In genomic region chr5:76762484-76762883, GRCh38 we compare ENCODE assay signal across 15 cellular contexts. TPM values are rescaled to one million over a fixed set of nuclear protein-coding genes. Genes with fewer than 3 reads are reported as not detected.
DNase-seq lines count a peak whose midpoint lies in the region; ATAC-seq and TF ChIP-seq lines count a peak whose summit lies in the region.
"Had no signal": no experiment of that assay in that cellular context is flagged by ENCODE, and none has a peak within 500 bp of the region (broad histone marks: within the 10 kb centered on the region; RNA-seq: fewer than 3 reads in every experiment).

No MANE protein-coding gene starts in this region.

- H3K4me2 ChIP-seq in mammary epithelial cell (ENCODE audit: insufficient read depth, low read depth, low read length): no peak overlapping the region
- H3K4me2 ChIP-seq: BLaER1 treated with 17β-estradiol and CSF1 and Interleukin-3, amounts not matched to agents 10 nM and 100 nM; GM23338 had no signal

- POLR2A ChIA-PET in MCF 10A (lab: Yijun Ruan, JAX): no interaction called here

- H3K79me2 ChIP-seq in mammary epithelial cell (ENCODE audit: insufficient read depth, low read length): no peaks in the 10 kb centered on the region

- H3K4me1 ChIP-seq in mammary epithelial cell (ENCODE audit: insufficient read depth, low read length): peaks cover 23% of the 10 kb centered on the region
- H3K4me1 ChIP-seq: BLaER1 treated with 17β-estradiol and CSF1 and Interleukin-3, amounts not matched to agents 10 nM and 100 nM had no signal

- H3K27me3 Mint-ChIP-seq in MCF 10A (ENCODE audit: insufficient read depth, unreplicated experiment) (no peaks in the 10 kb centered on the region), type B pancreatic cell (peaks cover 6% of the 10 kb centered on the region)
- no peaks in the 10 kb centered on the region for H3K27me3 Mint-ChIP-seq in effector memory CD8-positive, alpha-beta T cell
- H3K27me3 Mint-ChIP-seq: CD4-positive, alpha-beta T cell had no signal

- no peaks in the 10 kb centered on the region for H3K27me3 ChIP-seq in mammary epithelial cell (ENCODE audit: insufficient read depth, low read length)
- H3K27me3 ChIP-seq: BLaER1 treated with 17β-estradiol and CSF1 and Interleukin-3, amounts not matched to agents 10 nM and 100 nM had no signal

- in situ Hi-C loops in mammary epithelial cell (cut with MboI; ENCODE audit: low sequenced_read_pairs in 2 of 2): loop anchor here in 1 of 2 donors (10.0 kb wide), 1 partner anchor 48 kb away; the partner anchor contains the start of gene F2R

- BruUV-seq in mammary epithelial cell (replicated peaks; lab: Mats Ljungman, UMichigan) (no TSS peak), MCF 10A (replicated peaks; lab: Mats Ljungman, UMichigan) (no TSS peak)

- 100% methylated on average over 2 of the region's 2 CpGs for WGBS in mammary epithelial cell (ENCODE audit: low coverage, missing lambda C conversion rate)

- TF ChIP-seq CTCF in mammary epithelial cell (conservative IDR thresholded peaks at IDR 0.05 in 1 of 2, IDR thresholded peaks at IDR 0.05 in 1 of 2; ENCODE audit: extremely low read depth in 1 of 2, insufficient read depth in 1 of 2, low read depth in 1 of 2, low read length in 2 of 2) (no peak), MCF 10A (IDR thresholded peaks at IDR 0.05; ENCODE audit: unreplicated experiment) (no peak), type B pancreatic cell (conservative IDR thresholded peaks at IDR 0.05) (no peak)

- intact Hi-C loops in mammary epithelial cell (cut with micrococcal nuclease): loop anchor here (1.0 kb wide), 1 partner anchor 46 kb away; the partner anchor contains the start of gene F2R
- intact Hi-C loops in MCF 10A (cut with micrococcal nuclease): no loop called here

- H3K36me3 Mint-ChIP-seq in MCF 10A (ENCODE audit: insufficient read depth, unreplicated experiment) (no peaks in the 10 kb centered on the region), type B pancreatic cell (no peaks in the 10 kb centered on the region)
- peaks cover 2% of the 10 kb centered on the region for H3K36me3 Mint-ChIP-seq in effector memory CD8-positive, alpha-beta T cell (ENCODE audit: insufficient read depth)

- CTCF ChIA-PET in mammary epithelial cell (lab: Charles Lee; ENCODE audit: low non-redundant PET) (no interaction called here), MCF 10A (lab: Yijun Ruan, JAX) (interaction anchor here (0.6 to 2.1 kb wide), 5 partner anchors 11 to 161 kb away, joined by 3 to 8 read pairs (median 3); no protein-coding TSS in a partner anchor)

- no peak overlapping the region for H3K4me3 ChIP-seq in mammary epithelial cell (replicated peaks in 1 of 3; ENCODE audit: insufficient read depth in 1 of 3, low read depth in 2 of 3, low read length in 3 of 3)
- H3K4me3 ChIP-seq: BLaER1 treated with 17β-estradiol and CSF1 and Interleukin-3, amounts not matched to agents 10 nM and 100 nM; GM12878; GM23338 had no signal

- H3K27ac Mint-ChIP-seq in MCF 10A (ENCODE audit: low read depth, unreplicated experiment) (no peak overlapping the region), type B pancreatic cell (no peak overlapping the region)
- H3K27ac Mint-ChIP-seq in effector memory CD8-positive, alpha-beta T cell: peak overlapping the region; percentile 69 to 81
- H3K27ac Mint-ChIP-seq: CD4-positive, alpha-beta T cell; GM23338 had no signal

- H3K9me3 Mint-ChIP-seq in MCF 10A (ENCODE audit: unreplicated experiment) (peaks cover 12% of the 10 kb centered on the region), type B pancreatic cell (peaks cover 9% of the 10 kb centered on the region)
- peaks cover 0 to 11% of the 10 kb centered on the region in 2 donors for H3K9me3 Mint-ChIP-seq in effector memory CD8-positive, alpha-beta T cell
- H3K9me3 Mint-ChIP-seq: GM23338 had no signal

- no peak overlapping the region for H3K4me3 Mint-ChIP-seq in MCF 10A (ENCODE audit: unreplicated experiment)
- H3K4me3 Mint-ChIP-seq in effector memory CD8-positive, alpha-beta T cell: no peak overlapping the region
- no peak overlapping the region for H3K4me3 Mint-ChIP-seq in type B pancreatic cell
- H3K4me3 Mint-ChIP-seq: CD4-positive, alpha-beta T cell; GM23338 had no signal

- H3K4me1 Mint-ChIP-seq in MCF 10A (ENCODE audit: insufficient read depth, unreplicated experiment): peaks cover 26% of the 10 kb centered on the region
- H3K4me1 Mint-ChIP-seq in effector memory CD8-positive, alpha-beta T cell (ENCODE audit: low read depth in 2 of 2): peaks cover 15 to 26% of the 10 kb centered on the region in 2 donors
- no peaks in the 10 kb centered on the region for H3K4me1 Mint-ChIP-seq in type B pancreatic cell (ENCODE audit: unreplicated experiment)

- ATAC-seq in effector memory CD8-positive, alpha-beta T cell (replicated peaks): no peak
- ATAC-seq in GM18517 (IDR thresholded peaks at IDR 0.05; ENCODE audit: unreplicated experiment) (no peak), HG03565 (IDR thresholded peaks at IDR 0.05; ENCODE audit: unreplicated experiment) (no peak)
- ATAC-seq: GM23338 had no signal

- no peaks in the 10 kb centered on the region for H4K20me1 ChIP-seq in mammary epithelial cell (ENCODE audit: insufficient read depth, low read length)
- H4K20me1 ChIP-seq: BLaER1 treated with 17β-estradiol and CSF1 and Interleukin-3, amounts not matched to agents 10 nM and 100 nM had no signal

- no peak overlapping the region for H2AFZ ChIP-seq in mammary epithelial cell (ENCODE audit: low read depth, low read length)

- no peak overlapping the region for H3K9ac ChIP-seq in mammary epithelial cell (ENCODE audit: insufficient read depth, low read length)
- H3K9ac ChIP-seq: BLaER1 treated with 17β-estradiol and CSF1 and Interleukin-3, amounts not matched to agents 10 nM and 100 nM had no signal

- H3K36me3 ChIP-seq in mammary epithelial cell (ENCODE audit: insufficient read depth, low read length): no peaks in the 10 kb centered on the region
- H3K36me3 ChIP-seq: BLaER1 treated with 17β-estradiol and CSF1 and Interleukin-3, amounts not matched to agents 10 nM and 100 nM had no signal

- DNase-seq in mammary epithelial cell (no peak), MCF 10A (ENCODE audit: unreplicated experiment) (no peak), OCI-M1 (lab: John Stamatoyannopoulos, UW) (peak; percentile 60), type B pancreatic cell (ENCODE audit: extremely low spot score, unreplicated experiment) (peak; percentile 18)
- DNase-seq in effector memory CD8-positive, alpha-beta T cell: no peak
- DNase-seq: ACHN; Calu3; CD4-positive, alpha-beta T cell; DMS 273 treated with DMSO at 0.1 percent for 48 hours; H7 had no signal

- dilution Hi-C loops in mammary epithelial cell (cut with HindIII; ENCODE audit: low sequenced_read_pairs): no loop called here

- H3K9me3 ChIP-seq in mammary epithelial cell (replicated peaks; ENCODE audit: insufficient read depth, low read length): peaks cover 14% of the 10 kb centered on the region

- peak overlapping the region; percentile 18 for H3K27ac ChIP-seq in mammary epithelial cell (ENCODE audit: insufficient read depth, low read depth, low read length)
- H3K27ac ChIP-seq: BLaER1 treated with 17β-estradiol and CSF1 and Interleukin-3, amounts not matched to agents 10 nM and 100 nM had no signal

RNA-seq across cellular contexts. Expression of gene F2R, which starts 46.6 kb away (rescaled TPM):
- total RNA-seq in mammary epithelial cell (10 to 100 TPM; 30.7 to 81.4 TPM), MCF 10A (2022) (17.3 and 17.6 TPM in 2 replicates), type B pancreatic cell (ENCODE audit: low replicate concordance) (8.5 and 20.1 TPM in 2 replicates)
- 46.2 TPM for polyA plus RNA-seq in mammary epithelial cell
- 47.2 TPM for polyA minus RNA-seq in mammary epithelial cell

RNA-seq across cellular contexts. Expression of gene F2RL1, which starts 56.3 kb away (rescaled TPM):
- total RNA-seq in mammary epithelial cell: 10 to 100 TPM; 57.2 to 93.5 TPM
- polyA plus RNA-seq in mammary epithelial cell: 65.6 TPM
- 106 TPM for polyA minus RNA-seq in mammary epithelial cell
- 30.7 and 34.9 TPM in 2 replicates for total RNA-seq in MCF 10A (2022)
- 10.9 and 35.2 TPM in 2 replicates for total RNA-seq in type B pancreatic cell (ENCODE audit: low replicate concordance)

Comparison
In these comparisons a context has a peak if more than half of its experiments do, and no peak if none do; other contexts are left out.
1. DNase-seq: peak in OCI-M1 (single experiment) and type B pancreatic cell (single experiment); none in mammary epithelial cell (single experiment), MCF 10A (single experiment) and effector memory CD8-positive, alpha-beta T cell (0 of 3).
2. H3K27ac Mint-ChIP-seq: peak in effector memory CD8-positive, alpha-beta T cell (2 of 2); none in MCF 10A (single experiment) and type B pancreatic cell (single experiment).